In genomic region chr13:32022292-32022691, GRCh38 we compare ENCODE assay signal across 19 cellular contexts. TPM values are rescaled to one million over a fixed set of nuclear protein-coding genes. Genes with fewer than 3 reads are reported as not detected.
DNase-seq lines count a peak whose midpoint lies in the region; ATAC-seq and TF ChIP-seq lines count a peak whose summit lies in the region.
"Had no signal": no experiment of that assay in that cellular context is flagged by ENCODE, and none has a peak within 500 bp of the region (broad histone marks: within the 10 kb centered on the region; RNA-seq: fewer than 3 reads in every experiment).

No MANE protein-coding gene starts in this region.

- DNase-seq in IMR-90 (no peak), amniotic epithelial cell (ENCODE audit: low read depth) (peak; percentile 80), right atrium auricular region (ENCODE audit: low spot score) (no peak), sciatic nerve (ENCODE audit: low spot score) (no peak), GM23338 (ENCODE audit: low spot score) (no peak), COLO668 (lab: John Stamatoyannopoulos, UW; ENCODE audit: unreplicated experiment) (no peak), NCI-H345 treated with DMSO at 0.1 percent for 48 hours (lab: John Stamatoyannopoulos, UW; ENCODE audit: unreplicated experiment) (no peak)
- DNase-seq: activated B cell treated with CpG ODN at 0.5 μM for 24 hours; activated gamma-delta T cell treated with Interleukin-2 at 50 U/mL for 16 hours; AML-193; erythroblast; KG1; naive thymus-derived CD4-positive, alpha-beta T cell; NCI-H1436; NCI-H345 had no signal

- H3K9ac ChIP-seq in IMR-90 (ENCODE audit: low read depth, low read length), result no peak overlapping the region

- H3K27ac ChIP-seq in IMR-90 (ENCODE audit: insufficient read depth, low read length) (no peak overlapping the region), right atrium auricular region (peak overlapping the region; percentile 4 to 74), GM23338 (ENCODE audit: low read depth) (no peak overlapping the region)
- H3K27ac ChIP-seq: suprapubic skin had no signal

- intact Hi-C loops in IMR-90 (cut with micrococcal nuclease), result loop anchor here (5.0 kb wide), 1 partner anchor 225 kb away; no protein-coding TSS in a partner anchor
- intact Hi-C loops in sciatic nerve (cut with DNase I), result no loop called here

- H3K4me3 ChIP-seq in IMR-90 (ENCODE audit: insufficient read depth, low read depth, low read length), result no peak overlapping the region
- no peak overlapping the region for H3K4me3 ChIP-seq in right atrium auricular region
- H3K4me3 ChIP-seq in GM23338, result no peak overlapping the region
- H3K4me3 ChIP-seq: suprapubic skin had no signal

- peak overlapping the region; percentile 68; the same call in 1 of the 2 replicates for H3K18ac ChIP-seq in IMR-90 (ENCODE audit: low read depth, low read length)

- POLR2A ChIA-PET in IMR-90 (lab: Charles Lee; ENCODE audit: unreplicated experiment), result no interaction called here

- peak overlapping the region; percentile 65 for H2AFZ ChIP-seq in IMR-90 (replicated peaks; ENCODE audit: low read length, poor library complexity)
- no peak overlapping the region for H2AFZ ChIP-seq in GM23338

- BruUV-seq in IMR-90 (replicated peaks; lab: Mats Ljungman, UMichigan), result no TSS peak

- peaks cover 6% of the 10 kb centered on the region for H3K9me1 ChIP-seq in IMR-90 (ENCODE audit: insufficient read depth, low read length)

- no peak overlapping the region for H3K56ac ChIP-seq in IMR-90 (ENCODE audit: extremely low read depth, insufficient read depth, low read length)

- H2BK120ac ChIP-seq in IMR-90 (ENCODE audit: low read depth, low read length), result peak overlapping the region; percentile 84

- in situ Hi-C loops in IMR-90 (cut with MboI; ENCODE audit: low sequenced_read_pairs), result loop anchor here (5.0 to 10.0 kb wide), 2 partner anchors 290 to 553 kb away; no protein-coding TSS in a partner anchor

- no peaks in the 10 kb centered on the region for H3K79me1 ChIP-seq in IMR-90 (ENCODE audit: low read depth in 1 of 2, low read length in 2 of 2)

- TF ChIP-seq CTCF in IMR-90 (conservative IDR thresholded peaks at IDR 0.05; ENCODE audit: low read depth, low read length), result no peak
- TF ChIP-seq CTCF in right atrium auricular region (IDR thresholded peaks at IDR 0.05), result no peak
- TF ChIP-seq CTCF in GM23338 (conservative IDR thresholded peaks at IDR 0.05; ENCODE audit: low read depth in 2 of 2), result no peak

- H3K4me1 ChIP-seq in IMR-90 (ENCODE audit: control insufficient read depth, insufficient read depth, low read length) (peaks cover 3% of the 10 kb centered on the region; the same call in 1 of the 2 replicates), right atrium auricular region (peaks cover 0 to 22% of the 10 kb centered on the region in 2 donors), GM23338 (ENCODE audit: insufficient read depth) (peaks cover 9% of the 10 kb centered on the region; the same call in 1 of the 2 replicates)
- H3K4me1 ChIP-seq: suprapubic skin had no signal

- H2AK9ac ChIP-seq in IMR-90 (replicated peaks; ENCODE audit: low read depth, low read length, poor library complexity), result peak overlapping the region; percentile 66

- H3F3A ChIP-seq in GM23338 (replicated peaks; ENCODE audit: low read depth), result no peaks in the 10 kb centered on the region

- H2BK5ac ChIP-seq in IMR-90 (ENCODE audit: low read depth, low read length, poor library complexity, severe bottlenecking), result no peak overlapping the region

- H2BK20ac ChIP-seq in IMR-90 (ENCODE audit: low read depth, low read length), result peak overlapping the region; percentile 78; the same call in 1 of the 2 replicates

- CTCF ChIA-PET in IMR-90 (lab: Yijun Ruan, JAX), result no interaction called here

- no peaks in the 10 kb centered on the region for H3K36me3 Mint-ChIP-seq in GM23338 (ENCODE audit: low read depth)

- no peaks in the 10 kb centered on the region for H3K9me2 ChIP-seq in GM23338 (ENCODE audit: insufficient read depth)

- H3K4ac ChIP-seq in IMR-90 (ENCODE audit: low read depth, low read length), result peak overlapping the region; percentile 48

- H3K4me1 Mint-ChIP-seq in GM23338, result peaks cover 23% of the 10 kb centered on the region
- H3K4me1 Mint-ChIP-seq: activated B cell treated with CpG ODN at 0.5 μM for 24 hours; naive thymus-derived CD4-positive, alpha-beta T cell had no signal

- H3K4me2 ChIP-seq in IMR-90 (ENCODE audit: low read depth, low read length), result no peak overlapping the region
- no peak overlapping the region for H3K4me2 ChIP-seq in GM23338

- H3K9me3 ChIP-seq in IMR-90 (ENCODE audit: control insufficient read depth, insufficient read depth, low read length) (no peaks in the 10 kb centered on the region), right atrium auricular region (no peaks in the 10 kb centered on the region)
- H3K9me3 ChIP-seq: suprapubic skin had no signal

- H3K27ac Mint-ChIP-seq in GM23338, result no peak overlapping the region
- H3K27ac Mint-ChIP-seq: activated B cell treated with CpG ODN at 0.5 μM for 24 hours; dendritic cell treated with granulocyte-macrophage colony-stimulating factor and Interleukin-4, amounts not matched to agents 40 ng/mL and 50 ng/mL, for 4 days; naive thymus-derived CD4-positive, alpha-beta T cell had no signal

- TF ChIP-seq RAD21 in IMR-90 (IDR thresholded peaks at IDR 0.05; ENCODE audit: low read length), result no peak

- no peaks in the 10 kb centered on the region for H3K36me3 ChIP-seq in IMR-90 (ENCODE audit: control insufficient read depth, insufficient read depth, low read length)
- no peaks in the 10 kb centered on the region for H3K36me3 ChIP-seq in right atrium auricular region
- no peaks in the 10 kb centered on the region for H3K36me3 ChIP-seq in GM23338 (ENCODE audit: insufficient read depth)
- H3K36me3 ChIP-seq: suprapubic skin had no signal

- dilution Hi-C loops in IMR-90 (cut with HindIII; ENCODE audit: low sequenced_read_pairs, unreplicated experiment), result no loop called here

- 0 out of 2 replicates have a peak overlapping the region, but pooled peaks have one; percentile 49 for H4K5ac ChIP-seq in IMR-90 (ENCODE audit: low read depth, low read length)

- peak overlapping the region; percentile 22; the same call in 1 of the 2 replicates for H3K23ac ChIP-seq in IMR-90 (ENCODE audit: low read depth, low read length)

- H4K91ac ChIP-seq in IMR-90 (ENCODE audit: insufficient read depth, low read depth, low read length), result peak overlapping the region; percentile 14; the same call in 1 of the 2 replicates

- H4K20me1 ChIP-seq in IMR-90 (ENCODE audit: insufficient read depth, low read length) (no peaks in the 10 kb centered on the region), GM23338 (replicated peaks; ENCODE audit: insufficient read depth) (no peaks in the 10 kb centered on the region)

- H4K8ac ChIP-seq in IMR-90 (ENCODE audit: low read depth in 2 of 2, low read length in 2 of 2), result peak overlapping the region in 1 of 2 experiments; percentile 50; a peak in 2 of 4 replicates

- no peaks in the 10 kb centered on the region for H3K27me3 ChIP-seq in IMR-90 (ENCODE audit: control insufficient read depth, insufficient read depth, low read length)
- no peaks in the 10 kb centered on the region for H3K27me3 ChIP-seq in right atrium auricular region
- no peaks in the 10 kb centered on the region for H3K27me3 ChIP-seq in GM23338 (ENCODE audit: insufficient read depth)
- H3K27me3 ChIP-seq: suprapubic skin had no signal

- no peak for TF ChIP-seq POLR2A in IMR-90 (IDR thresholded peaks at IDR 0.05; ENCODE audit: low read depth, low read length)

- no peaks in the 10 kb centered on the region for H3K9me3 Mint-ChIP-seq in GM23338
- H3K9me3 Mint-ChIP-seq: activated B cell treated with CpG ODN at 0.5 μM for 24 hours; dendritic cell treated with granulocyte-macrophage colony-stimulating factor and Interleukin-4, amounts not matched to agents 40 ng/mL and 50 ng/mL, for 4 days; naive thymus-derived CD4-positive, alpha-beta T cell had no signal

- 20% methylated on average over 1 of the region's 4 CpGs; no CpG with 5 or more reads in 1 of the 2 experiments for WGBS in IMR-90 (ENCODE audit: extremely low coverage in 2 of 2, insufficient read length in 1 of 2), 2 experiments

- peak overlapping the region; percentile 34; the same call in 2 of the 3 replicates for H2BK15ac ChIP-seq in IMR-90 (ENCODE audit: low read depth, low read length)

- no peak overlapping the region for H3K4me3 Mint-ChIP-seq in GM23338
- H3K4me3 Mint-ChIP-seq: activated B cell treated with CpG ODN at 0.5 μM for 24 hours; dendritic cell treated with granulocyte-macrophage colony-stimulating factor and Interleukin-4, amounts not matched to agents 40 ng/mL and 50 ng/mL, for 4 days; naive thymus-derived CD4-positive, alpha-beta T cell had no signal

- no peaks in the 10 kb centered on the region for H3K79me2 ChIP-seq in GM23338 (replicated peaks; ENCODE audit: insufficient read depth)

- ATAC-seq in IMR-90 (ENCODE audit: low read depth), result peak; percentile 15; the same call in 1 of the 2 replicates
- ATAC-seq in sciatic nerve, result peak; percentile 44
- no peak for ATAC-seq in GM23338
- ATAC-seq in HG03045 (IDR thresholded peaks at IDR 0.05; ENCODE audit: unreplicated experiment), result no peak
- ATAC-seq: naive thymus-derived CD4-positive, alpha-beta T cell; Panc1 had no signal

- H3K14ac ChIP-seq in IMR-90 (replicated peaks; ENCODE audit: low read depth, low read length), result peak overlapping the region; percentile 61

- peak overlapping the region; percentile 56; the same call in 1 of the 2 replicates for H2AK5ac ChIP-seq in IMR-90 (ENCODE audit: low read depth, low read length)

- H3K27me3 Mint-ChIP-seq in GM23338 (ENCODE audit: insufficient read depth, low read depth, poor library complexity), result peaks cover 4% of the 10 kb centered on the region
- H3K27me3 Mint-ChIP-seq: activated B cell treated with CpG ODN at 0.5 μM for 24 hours; dendritic cell treated with granulocyte-macrophage colony-stimulating factor and Interleukin-4, amounts not matched to agents 40 ng/mL and 50 ng/mL, for 4 days had no signal

TF ChIP-seq in GM23338, 12 proteins besides CTCF, POLR2A, EP300 and RAD21:
- TF ChIP-seq NANOG (IDR thresholded peaks at IDR 0.05; ENCODE audit: borderline replicate concordance), result no peak

RNA-seq across cellular contexts. Expression of gene FRY, which starts 9.3 kb away (rescaled TPM):
- total RNA-seq in IMR-90 (2012; rRNA removed) (3.0 and 4.2 TPM in 2 replicates), right atrium auricular region (100 to 1,000 TPM in 1 of 2 donors, 10 to 100 TPM in 1; 94.8 to 183 TPM), sciatic nerve (88.8 TPM)
- polyA plus RNA-seq in IMR-90 (2012; rRNA removed) (3.0 and 4.8 TPM in 2 replicates), GM23338 (2016; fragmentation: Nextera tagmentation; extraction: Ambion mirVana) (1.3 and 2.4 TPM in 2 replicates)
- 3.6 and 4.1 TPM in 2 replicates for polyA plus RNA-seq in IMR-90 (2012; cell fraction: cytosol; rRNA removed)
- polyA plus RNA-seq in IMR-90 (2012; cell fraction: nucleus; rRNA removed; ENCODE audit: low replicate concordance), result 5.4 and 11.0 TPM in 2 replicates
- total RNA-seq in GM23338 (2014; rRNA removed; shearing (Covaris generic)), result 4.1 and 10.1 TPM in 2 replicates

Comparison
In these comparisons a context has a peak if more than half of its experiments do, and no peak if none do; other contexts are left out.
1. ATAC-seq: peak in IMR-90 (single experiment) and sciatic nerve (single experiment); none in GM23338 (single experiment) and HG03045 (single experiment).
2. H3K27ac ChIP-seq: peak in right atrium auricular region (2 of 2); none in IMR-90 (single experiment) and GM23338 (single experiment).